11 cellular contexts compared by ENCODE assay signal in genomic region chr14:36662258-36662542, GRCh38. TPM values are rescaled to one million over a fixed set of nuclear protein-coding genes. Genes with fewer than 3 reads are reported as not detected.
DNase-seq lines count a peak whose midpoint lies in the region; ATAC-seq and TF ChIP-seq lines count a peak whose summit lies in the region.
"Had no signal": no experiment of that assay in that cellular context is flagged by ENCODE, and none has a peak within 500 bp of the region (broad histone marks: within the 10 kb centered on the region; RNA-seq: fewer than 3 reads in every experiment).

No MANE protein-coding gene starts in this region.

- TF ChIP-seq CTCF in SK-N-SH (IDR thresholded peaks at IDR 0.05): no peak
- TF ChIP-seq CTCF in stomach (IDR thresholded peaks at IDR 0.05): no peak

- no peak overlapping the region for H3K27ac Mint-ChIP-seq in activated naive CD8-positive, alpha-beta T cell
- H3K27ac Mint-ChIP-seq: activated CD4-positive, alpha-beta T cell treated with anti-CD3 and anti-CD28 coated beads for 36 hours had no signal

- H4K20me1 ChIP-seq in SK-N-SH (ENCODE audit: insufficient read depth): no peaks in the 10 kb centered on the region

- peaks cover 3% of the 10 kb centered on the region for H3K36me3 Mint-ChIP-seq in activated naive CD8-positive, alpha-beta T cell

- 8% methylated on average over 11 of the region's 11 CpGs for WGBS in SK-N-SH (ENCODE audit: low lambda C conversion rate)
- 1 to 7% (median 4%) methylated on average over 11 of the region's 11 CpGs for WGBS in stomach, 5 donors

- peaks cover 56% of the 10 kb centered on the region for H3K27me3 Mint-ChIP-seq in activated naive CD8-positive, alpha-beta T cell

- no peaks in the 10 kb centered on the region; a peak in 1 of 4 replicates for H3K4me1 ChIP-seq in SK-N-SH (ENCODE audit: control insufficient read depth in 1 of 2, insufficient read depth in 2 of 2, low read depth in 1 of 2, low read length in 1 of 2)
- H3K4me1 ChIP-seq in iPS-20b (ENCODE audit: insufficient read depth, low read length): peaks cover 14% of the 10 kb centered on the region; the same call in 1 of the 2 replicates
- H3K4me1 ChIP-seq in stomach: peaks cover 55 to 82% (median 73%) of the 10 kb centered on the region in 4 donors

- peaks cover 55% of the 10 kb centered on the region for H3K4me1 Mint-ChIP-seq in activated naive CD8-positive, alpha-beta T cell (ENCODE audit: low read depth)

- no peaks in the 10 kb centered on the region for H3K9me3 ChIP-seq in SK-N-SH
- peaks cover 3% of the 10 kb centered on the region; the same call in 1 of the 2 replicates for H3K9me3 ChIP-seq in iPS-20b (ENCODE audit: insufficient read depth, low read depth, low read length)
- peaks cover 0 to 35% (median 0%) of the 10 kb centered on the region in 4 donors for H3K9me3 ChIP-seq in stomach

- no peak overlapping the region for H2AFZ ChIP-seq in SK-N-SH (ENCODE audit: low read depth)

- 0 out of 2 replicates have a peak overlapping the region, but pooled peaks have one; percentile 55 for H3K4me2 ChIP-seq in SK-N-SH

- no peak for TF ChIP-seq RAD21 in SK-N-SH (IDR thresholded peaks at IDR 0.05; ENCODE audit: low read length)

- no peak for TF ChIP-seq POLR2A in stomach (IDR thresholded peaks at IDR 0.05)

- intact Hi-C loops in stomach (cut with DNase I; ENCODE audit: low total_unique reads): no loop called here

- H3K27me3 ChIP-seq in SK-N-SH (ENCODE audit: insufficient read depth) (peaks cover 82% of the 10 kb centered on the region), iPS-20b (ENCODE audit: insufficient read depth, low read length) (peaks cover 100% of the 10 kb centered on the region), stomach (peaks cover 71 to 100% (median 100%) of the 10 kb centered on the region in 3 donors)

- ATAC-seq in SK-N-SH treated with all-trans-retinoic acid at 6 μM for 48 hours: no peak
- no peak for ATAC-seq in HG03442 (IDR thresholded peaks at IDR 0.05; ENCODE audit: unreplicated experiment)

- H3K9me3 Mint-ChIP-seq in activated naive CD8-positive, alpha-beta T cell (ENCODE audit: low read depth): no peaks in the 10 kb centered on the region

- CTCF ChIA-PET in SK-N-SH (lab: Yijun Ruan, JAX): interaction anchor here (1.1 kb wide), 1 partner anchor 14 kb away, joined by 3 read pairs; no protein-coding TSS in a partner anchor

- no peaks in the 10 kb centered on the region for H3F3A ChIP-seq in SK-N-SH (replicated peaks; ENCODE audit: insufficient read depth)

- H3K4me3 ChIP-seq in SK-N-SH (ENCODE audit: low read depth in 2 of 2, low read length in 1 of 2) (no peak overlapping the region), iPS-20b (ENCODE audit: low read length) (peak overlapping the region; percentile 61; the same call in 1 of the 2 replicates), stomach (peak overlapping the region; percentile 33 to 52 (median 42))

- no peaks in the 10 kb centered on the region for H3K79me2 ChIP-seq in SK-N-SH (ENCODE audit: insufficient read depth)

- H3K27ac ChIP-seq in SK-N-SH (ENCODE audit: low read depth in 2 of 2, low read length in 1 of 2) (no peak overlapping the region), iPS-20b (ENCODE audit: low read length) (no peak overlapping the region), stomach (no peak overlapping the region)

- TF ChIP-seq EP300 in SK-N-SH (IDR thresholded peaks at IDR 0.05; ENCODE audit: borderline replicate concordance in 1 of 2, low read depth in 1 of 2, low read length in 1 of 2) (no peak), stomach (IDR thresholded peaks at IDR 0.05) (no peak)

- H3K9ac ChIP-seq in SK-N-SH: no peak overlapping the region
- no peak overlapping the region for H3K9ac ChIP-seq in iPS-20b (ENCODE audit: low read depth, low read length)

- POLR2A ChIA-PET in SK-N-SH (lab: Yijun Ruan, JAX): no interaction called here

- H3K36me3 ChIP-seq in SK-N-SH (replicated peaks in 1 of 2; ENCODE audit: control insufficient read depth in 1 of 2, insufficient read depth in 2 of 2, low read length in 1 of 2) (no peaks in the 10 kb centered on the region), iPS-20b (ENCODE audit: insufficient read depth, low read depth, low read length) (no peaks in the 10 kb centered on the region), stomach (no peaks in the 10 kb centered on the region)

- H3K4me3 Mint-ChIP-seq in activated naive CD8-positive, alpha-beta T cell: peak overlapping the region; percentile 64

- DNase-seq in SK-N-SH: no peak
- DNase-seq in stomach: no peak
- no peak for DNase-seq in EL
- no peak for DNase-seq in DMS53 treated with DMSO at 0.1 percent for 48 hours (lab: John Stamatoyannopoulos, UW; ENCODE audit: unreplicated experiment)

- H3K9me2 ChIP-seq in SK-N-SH: no peaks in the 10 kb centered on the region

TF ChIP-seq in SK-N-SH, 30 proteins besides CTCF, POLR2A, EP300 and RAD21:
- TF ChIP-seq NFIC (IDR thresholded peaks at IDR 0.05; ENCODE audit: borderline replicate concordance) (no peak), MXI1 (IDR thresholded peaks at IDR 0.05; ENCODE audit: low read depth, low read length) (no peak), TCF12 (IDR thresholded peaks at IDR 0.05) (no peak), TEAD4 (IDR thresholded peaks at IDR 0.05; ENCODE audit: borderline replicate concordance, insufficient read depth) (no peak), FOXM1 (IDR thresholded peaks at IDR 0.05; ENCODE audit: low read depth) (no peak), ZBTB33 (IDR thresholded peaks at IDR 0.05; ENCODE audit: borderline replicate concordance, low read depth) (no peak)

TF ChIP-seq in SK-N-SH treated with all-trans-retinoic acid at 6 μM for 48 hours, 23 proteins besides CTCF, POLR2A, EP300 and RAD21:
- TF ChIP-seq OSR1 (CRISPR knock-in tag; IDR thresholded peaks at IDR 0.05): no peak

RNA-seq across cellular contexts. Expression of gene PAX9, which starts 0.5 kb away (rescaled TPM):
- polyA plus RNA-seq in SK-N-SH (2012; rRNA removed) (not detected in 2 replicates), stomach (10 to 100 TPM in 1 of 3 donors, not detected in 2; 17.0 TPM)
- polyA plus RNA-seq in SK-N-SH (2012; cell fraction: cytosol; rRNA removed): not detected in 2 replicates
- polyA plus RNA-seq in SK-N-SH (2012; cell fraction: nucleus; rRNA removed): not detected in 2 replicates
- total RNA-seq in stomach: under 1 TPM in 1 of 5 donors, not detected in 4; 0.37 TPM
- total RNA-seq: activated CD4-positive, alpha-beta T cell treated with anti-CD3 and anti-CD28 coated beads for 36 hours; fibroblast of villous mesenchyme had no signal
- polyA plus RNA-seq: AG04450 had no signal

Comparison
In these comparisons a context has a peak if more than half of its experiments do, and no peak if none do; other contexts are left out.
1. H3K4me3 ChIP-seq: peak in iPS-20b (single experiment) and stomach (4 of 4); none in SK-N-SH (0 of 2).